In the genomic region with DNA sequence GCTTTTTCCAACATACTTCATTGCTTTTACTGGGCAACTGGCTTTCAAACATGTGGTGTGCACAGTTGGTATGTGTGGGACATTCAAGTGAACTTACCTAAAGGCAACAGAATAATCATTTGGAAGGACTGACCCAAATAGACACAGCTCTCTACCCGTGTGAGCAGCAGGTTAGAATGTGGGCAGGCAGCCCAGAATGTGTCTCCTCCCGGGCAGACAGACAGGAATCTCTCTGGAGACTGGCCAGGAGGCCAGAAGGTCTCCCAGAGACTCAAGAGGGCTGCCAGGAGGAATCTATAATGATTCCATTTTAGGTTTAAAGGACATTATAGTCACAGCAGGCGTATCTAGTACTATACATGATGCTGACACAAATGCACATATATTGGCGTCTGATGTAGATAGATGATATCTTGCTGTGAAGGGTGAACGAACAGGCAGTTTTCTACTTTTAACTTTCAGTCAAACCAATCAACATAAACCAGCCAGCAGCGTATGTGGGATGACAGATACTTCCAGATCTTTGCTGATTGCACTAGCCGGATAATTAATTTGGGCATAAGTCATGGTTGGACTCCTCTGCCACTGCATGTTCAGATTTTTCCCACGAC, we compare ENCODE assay signal across 8 cellular contexts.
DNase-seq lines count a peak whose midpoint lies in the region; ATAC-seq and TF ChIP-seq lines count a peak whose summit lies in the region.

No MANE protein-coding gene starts in this region.

- TF ChIP-seq CTCF in mesothelial cell of epicardium (IDR thresholded peaks at IDR 0.05; ENCODE audit: unreplicated experiment) = no peak

- DNase-seq in Caki2 (ENCODE audit: low read depth) = peak; percentile 93
- DNase-seq in NCI-H2029 (lab: John Stamatoyannopoulos, UW) = peak; percentile 91
- DNase-seq in cerebellum (ENCODE audit: low spot score) = peak; percentile 89
- DNase-seq in mesothelial cell of epicardium (ENCODE audit: low spot score in 2 of 2, unreplicated experiment in 2 of 2) = peak; percentile 47 to 73
- no peak for DNase-seq in superior temporal gyrus (ENCODE audit: extremely low spot score)
- DNase-seq in T-helper 1 cell = no peak

- in situ Hi-C loops in Caki2 (cut with HindIII; ENCODE audit: low pct_unique_long_range_greater_than_20kb, low sequenced_read_pairs) = no loop called here

- no peak overlapping the region for H3K4me3 Mint-ChIP-seq in mesothelial cell of epicardium

- peaks cover 61% of the 10 kb centered on the region for H3K4me1 Mint-ChIP-seq in mesothelial cell of epicardium

- H3K36me3 Mint-ChIP-seq in mesothelial cell of epicardium = no peaks in the 10 kb centered on the region

- peak overlapping the region; percentile 90 for H3K27ac Mint-ChIP-seq in mesothelial cell of epicardium

- ATAC-seq in HG03196 (IDR thresholded peaks at IDR 0.05; ENCODE audit: unreplicated experiment) (no peak), HG03432 (IDR thresholded peaks at IDR 0.05; ENCODE audit: unreplicated experiment) (no peak)

- no peaks in the 10 kb centered on the region for H3K27me3 Mint-ChIP-seq in mesothelial cell of epicardium (ENCODE audit: low read depth)

- no peaks in the 10 kb centered on the region for H3K9me3 Mint-ChIP-seq in mesothelial cell of epicardium

Comparison
In these comparisons a context has a peak if more than half of its experiments do, and no peak if none do; other contexts are left out.
1. DNase-seq: peak in Caki2 (single experiment), NCI-H2029 (single experiment), cerebellum (single experiment) and mesothelial cell of epicardium (2 of 2); none in superior temporal gyrus (single experiment) and T-helper 1 cell (0 of 5).